ENCODE assay signal across 8 cellular contexts in genomic region chr9:68706579-68707201, GRCh38. TPM values are rescaled to one million over a fixed set of nuclear protein-coding genes. Genes with fewer than 3 reads are reported as not detected.
DNase-seq lines count a peak whose midpoint lies in the region; ATAC-seq and TF ChIP-seq lines count a peak whose summit lies in the region.

No MANE protein-coding gene starts in this region.

- peak overlapping the region; percentile 74 for H3K4me3 ChIP-seq in left ventricle myocardium inferior
- peak overlapping the region; percentile 60 for H3K4me3 ChIP-seq in colonic mucosa

- ATAC-seq in left ventricle myocardium superior (no peak), HG03342 (IDR thresholded peaks at IDR 0.05; ENCODE audit: unreplicated experiment) (peak; percentile 24), GM18873 (IDR thresholded peaks at IDR 0.05; ENCODE audit: low FRiP score, unreplicated experiment) (no peak)

- no peaks in the 10 kb centered on the region for H3K36me3 ChIP-seq in left ventricle myocardium inferior
- no peaks in the 10 kb centered on the region for H3K36me3 ChIP-seq in colonic mucosa

- no peaks in the 10 kb centered on the region for H3K36me3 Mint-ChIP-seq in progenitor cell of endocrine pancreas (ENCODE audit: insufficient read depth)

- H3K9me3 ChIP-seq in left ventricle myocardium inferior (replicated peaks) (no peaks in the 10 kb centered on the region), colonic mucosa (no peaks in the 10 kb centered on the region)

- peak overlapping the region; percentile 71 for H3K27ac Mint-ChIP-seq in progenitor cell of endocrine pancreas

- H3K27me3 Mint-ChIP-seq in progenitor cell of endocrine pancreas: peaks cover 40% of the 10 kb centered on the region

- peaks cover 18% of the 10 kb centered on the region for H3K4me1 Mint-ChIP-seq in progenitor cell of endocrine pancreas (ENCODE audit: low read depth)

- H3K4me3 Mint-ChIP-seq in progenitor cell of endocrine pancreas (ENCODE audit: low read depth): peak overlapping the region; percentile 91

- intact Hi-C loops in left ventricle myocardium inferior (cut with micrococcal nuclease): no loop called here
- intact Hi-C loops in left ventricle myocardium superior (cut with micrococcal nuclease): loop anchor here (2.0 to 10.0 kb wide), 2 partner anchors 74 to 298 kb away; a partner anchor contains a TSS
- intact Hi-C loops in colonic mucosa (cut with DNase I): loop anchor here (5.0 to 10.0 kb wide), 2 partner anchors 138 to 291 kb away; no protein-coding TSS in a partner anchor

- H3K27me3 ChIP-seq in left ventricle myocardium inferior (ENCODE audit: low read depth) (peaks cover 28% of the 10 kb centered on the region), colonic mucosa (no peaks in the 10 kb centered on the region)

- H3K4me1 ChIP-seq in left ventricle myocardium inferior: peaks cover 63% of the 10 kb centered on the region
- H3K4me1 ChIP-seq in colonic mucosa: no peaks in the 10 kb centered on the region

- H3K9ac ChIP-seq in colonic mucosa (ENCODE audit: low read depth in 2 of 2, low read length in 2 of 2): peak overlapping the region; percentile 80 to 87

- no peak for DNase-seq in left ventricle myocardium inferior
- no peak for DNase-seq in left ventricle myocardium superior
- no peak for DNase-seq in colonic mucosa
- DNase-seq in progenitor cell of endocrine pancreas (ENCODE audit: low spot score, unreplicated experiment): no peak
- no peak for DNase-seq in SKM-1 treated with dmso at 0.1 percent for 144 hours (lab: John Stamatoyannopoulos, UW; ENCODE audit: unreplicated experiment)
- no peak for DNase-seq in stimulated activated naive CD4-positive, alpha-beta T cell treated with Interleukin-2 at 50 U/mL for 16 hours (lab: John Stamatoyannopoulos, UW)

- no peaks in the 10 kb centered on the region for H3K9me3 Mint-ChIP-seq in progenitor cell of endocrine pancreas (ENCODE audit: low read depth)

- no peak for TF ChIP-seq CTCF in left ventricle myocardium inferior (IDR thresholded peaks at IDR 0.05; ENCODE audit: borderline replicate concordance)
- TF ChIP-seq CTCF in colonic mucosa (IDR thresholded peaks at IDR 0.05): no peak
- TF ChIP-seq CTCF in progenitor cell of endocrine pancreas (IDR thresholded peaks at IDR 0.05; ENCODE audit: unreplicated experiment): no peak

- H3K27ac ChIP-seq in left ventricle myocardium inferior (replicated peaks) (peak overlapping the region; percentile 93), colonic mucosa (peak overlapping the region; percentile 88)

RNA-seq across cellular contexts. Expression of gene PIP5K1B, which starts 1.6 kb away (rescaled TPM):
- total RNA-seq in left ventricle myocardium inferior: 71.9 TPM
- total RNA-seq in left ventricle myocardium superior: 85.3 TPM
- total RNA-seq in colonic mucosa: 10 to 100 TPM; 59.2 to 74.2 TPM
- 1.5 and 2.0 TPM in 2 replicates for total RNA-seq in progenitor cell of endocrine pancreas

Comparison
In these comparisons a context has a peak if more than half of its experiments do, and no peak if none do; other contexts are left out.
1. RNA of gene PIP5K1B, which starts 1.6 kb away (total RNA-seq): 85.3 TPM in left ventricle myocardium superior (single experiment), 59.2 to 74.2 TPM in colonic mucosa and 71.9 TPM in left ventricle myocardium inferior (single experiment); 1.5 to 2.0 TPM in progenitor cell of endocrine pancreas; every median in the first group is over 10 times any median in the second.